In the genomic region with DNA sequence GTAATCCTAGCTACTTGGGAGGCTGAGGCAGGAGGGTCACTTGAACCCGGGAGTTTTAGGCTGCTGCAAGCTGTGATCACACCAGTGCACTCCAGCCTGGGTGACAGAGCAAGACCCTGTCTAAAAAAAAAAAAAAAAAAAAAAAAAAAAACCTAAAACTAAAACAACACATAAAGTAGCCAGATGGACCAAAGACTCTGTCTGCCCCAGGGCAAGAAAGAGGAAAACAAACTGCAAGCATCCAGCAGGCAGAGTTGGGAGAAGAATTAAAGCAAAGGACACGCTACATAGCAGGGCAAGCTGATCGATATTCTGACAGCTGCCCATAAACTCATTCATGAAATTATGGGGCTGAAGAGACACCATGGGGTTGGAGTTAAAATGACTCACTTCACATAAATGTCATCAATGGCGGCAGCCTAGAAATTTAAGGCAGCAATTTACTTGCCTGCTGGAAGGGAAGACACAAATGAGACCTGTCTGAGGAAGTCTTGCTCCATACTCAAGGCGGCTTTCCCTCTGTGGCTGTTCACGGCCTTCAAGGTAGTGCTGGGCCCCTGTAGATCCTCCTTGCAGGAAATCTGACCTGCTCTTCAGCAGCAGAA, we compare ENCODE assay signal across 25 cellular contexts.
DNase-seq lines count a peak whose midpoint lies in the region; ATAC-seq and TF ChIP-seq lines count a peak whose summit lies in the region.
"Had no signal": no experiment of that assay in that cellular context is flagged by ENCODE, and none has a peak within 500 bp of the region (broad histone marks: within the 10 kb centered on the region; RNA-seq: fewer than 3 reads in every experiment).

No MANE protein-coding gene starts in this region.

- H3K4me3 Mint-ChIP-seq in glutamatergic neuron (ENCODE audit: unreplicated experiment), result no peak overlapping the region
- H3K4me3 Mint-ChIP-seq: activated CD4-positive, alpha-beta memory T cell treated with anti-CD3 and anti-CD28 coated beads, Interleukin-2, amount 10 ng/mL, durations not matched to agents 7 days and 5 days; CD8-positive, alpha-beta memory T cell; endodermal cell; naive thymus-derived CD4-positive, alpha-beta T cell had no signal

- TF ChIP-seq POLR2A in NB4 (IDR thresholded peaks at IDR 0.05; ENCODE audit: extremely low read depth, insufficient read length), result no peak

- DNase-seq in EH (ENCODE audit: low read depth) (peak; percentile 75), NB4 (ENCODE audit: low read depth) (peak; percentile 32), glutamatergic neuron (no peak), upper lobe of right lung (peak; percentile 29), NOMO-1 treated with DMSO at 0.1 percent for 48 hours (lab: John Stamatoyannopoulos, UW; ENCODE audit: unreplicated experiment) (no peak)
- no peak for DNase-seq in stimulated activated CD4-positive, alpha-beta T cell treated with anti-CD3 and anti-CD28 coated beads, Interleukin-15, amount 100 ng/mL, for 24 hours
- DNase-seq: activated CD4-positive, alpha-beta memory T cell treated with anti-CD3 and anti-CD28 coated beads, Interleukin-2, amount 10 ng/mL, durations not matched to agents 7 days and 5 days; activated gamma-delta T cell; adrenal gland; CD8-positive, alpha-beta memory T cell; endodermal cell; esophagus squamous epithelium; GOT3; left cardiac atrium; naive thymus-derived CD4-positive, alpha-beta T cell; NCI-H187; NCI-H69; T-helper 9 cell had no signal

- no peaks in the 10 kb centered on the region for H3K4me1 ChIP-seq in upper lobe of right lung
- H3K4me1 ChIP-seq: adrenal gland, breast epithelium had no signal

- H3K36me3 ChIP-seq in upper lobe of right lung, result no peaks in the 10 kb centered on the region
- H3K36me3 ChIP-seq: adrenal gland, breast epithelium, esophagus squamous epithelium had no signal

- peaks cover 24% of the 10 kb centered on the region for H3K4me1 Mint-ChIP-seq in glutamatergic neuron (ENCODE audit: low read depth, unreplicated experiment)
- H3K4me1 Mint-ChIP-seq: activated CD4-positive, alpha-beta memory T cell treated with anti-CD3 and anti-CD28 coated beads, Interleukin-2, amount 10 ng/mL, durations not matched to agents 7 days and 5 days; CD8-positive, alpha-beta memory T cell; naive thymus-derived CD4-positive, alpha-beta T cell had no signal

- H3K4me3 ChIP-seq in NB4 (ENCODE audit: low read depth, low read length) (no peak overlapping the region), upper lobe of right lung (no peak overlapping the region)
- H3K4me3 ChIP-seq: adrenal gland, breast epithelium, coronary artery, esophagus squamous epithelium had no signal

- peaks cover 12% of the 10 kb centered on the region for H3K27me3 Mint-ChIP-seq in glutamatergic neuron (ENCODE audit: unreplicated experiment)
- H3K27me3 Mint-ChIP-seq: activated CD4-positive, alpha-beta memory T cell treated with anti-CD3 and anti-CD28 coated beads, Interleukin-2, amount 10 ng/mL, durations not matched to agents 7 days and 5 days had no signal

- no peak overlapping the region for H3K27ac ChIP-seq in upper lobe of right lung
- H3K27ac ChIP-seq: adrenal gland, breast epithelium, coronary artery, esophagus squamous epithelium, KMS-11, parathyroid adenoma had no signal

- ATAC-seq in upper lobe of right lung, result no peak
- ATAC-seq in HG03378 (IDR thresholded peaks at IDR 0.05; ENCODE audit: unreplicated experiment), result no peak
- ATAC-seq: left cardiac atrium; naive thymus-derived CD4-positive, alpha-beta T cell; Right ventricle myocardium inferior; sciatic nerve had no signal

- intact Hi-C loops in upper lobe of right lung (cut with DNase I), result no loop called here

- no peaks in the 10 kb centered on the region for H3K27me3 ChIP-seq in upper lobe of right lung
- H3K27me3 ChIP-seq: adrenal gland, breast epithelium, esophagus squamous epithelium had no signal

- no peak for TF ChIP-seq CTCF in NB4 (IDR thresholded peaks at IDR 0.05; ENCODE audit: low read depth, low read length)
- TF ChIP-seq CTCF in glutamatergic neuron (IDR thresholded peaks at IDR 0.05; ENCODE audit: partially characterized antibody, unreplicated experiment), result no peak
- TF ChIP-seq CTCF in upper lobe of right lung (IDR thresholded peaks at IDR 0.05), result no peak

- no peaks in the 10 kb centered on the region for H3K9me3 Mint-ChIP-seq in glutamatergic neuron (ENCODE audit: unreplicated experiment)
- H3K9me3 Mint-ChIP-seq: activated CD4-positive, alpha-beta memory T cell treated with anti-CD3 and anti-CD28 coated beads, Interleukin-2, amount 10 ng/mL, durations not matched to agents 7 days and 5 days; CD8-positive, alpha-beta memory T cell; endodermal cell; naive thymus-derived CD4-positive, alpha-beta T cell had no signal

- no peaks in the 10 kb centered on the region for H3K9me3 ChIP-seq in upper lobe of right lung
- H3K9me3 ChIP-seq: adrenal gland, breast epithelium, esophagus squamous epithelium had no signal

- peak overlapping the region; percentile 38 for H3K27ac Mint-ChIP-seq in glutamatergic neuron (ENCODE audit: unreplicated experiment)
- H3K27ac Mint-ChIP-seq: activated CD4-positive, alpha-beta memory T cell treated with anti-CD3 and anti-CD28 coated beads, Interleukin-2, amount 10 ng/mL, durations not matched to agents 7 days and 5 days; endodermal cell; naive thymus-derived CD4-positive, alpha-beta T cell had no signal

- H3K36me3 Mint-ChIP-seq in glutamatergic neuron (ENCODE audit: unreplicated experiment), result no peaks in the 10 kb centered on the region
- H3K36me3 Mint-ChIP-seq: CD8-positive, alpha-beta memory T cell; naive thymus-derived CD4-positive, alpha-beta T cell had no signal

Comparison
In these comparisons a context has a peak if more than half of its experiments do, and no peak if none do; other contexts are left out.
1. DNase-seq: peak in EH (single experiment), NB4 (single experiment) and upper lobe of right lung (single experiment); none in glutamatergic neuron (single experiment), NOMO-1 treated with DMSO at 0.1 percent for 48 hours (single experiment) and stimulated activated CD4-positive, alpha-beta T cell treated with anti-CD3 and anti-CD28 coated beads, Interleukin-15, amount 100 ng/mL, for 24 hours (single experiment).